ENCODE assay signal across 21 cellular contexts in the genomic region with DNA sequence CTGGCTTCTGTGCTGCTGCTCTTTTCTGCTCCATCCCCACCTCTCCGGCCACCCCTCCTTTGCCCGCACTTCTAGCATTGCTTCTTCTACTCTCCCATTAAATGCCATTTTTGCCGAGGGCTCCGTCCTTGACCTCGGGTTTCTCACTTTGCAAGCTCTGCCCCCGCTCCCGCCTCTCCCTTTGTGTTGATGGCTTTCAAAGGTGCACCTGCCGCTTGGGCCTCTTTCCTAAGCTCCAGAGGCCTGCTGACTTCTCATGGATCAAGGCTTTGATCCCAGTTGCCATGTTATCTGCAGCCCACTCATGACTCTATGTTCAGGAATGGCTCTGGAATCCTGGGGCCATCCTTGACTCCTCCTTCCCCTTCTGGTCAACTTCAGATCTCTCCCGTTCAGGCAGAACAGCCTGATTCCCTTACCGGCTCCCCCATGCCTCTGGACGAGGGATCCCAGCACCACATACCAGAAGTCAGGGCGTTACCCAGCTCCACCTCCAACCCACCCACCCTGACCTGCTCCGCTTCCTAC. TPM values are rescaled to one million over a fixed set of nuclear protein-coding genes. Genes with fewer than 3 reads are reported as not detected.
"Had no signal": no experiment of that assay in that cellular context is flagged by ENCODE, and none has a peak within 500 bp of the region (broad histone marks: within the 10 kb centered on the region; RNA-seq: fewer than 3 reads in every experiment).

No MANE protein-coding gene starts in this region.

- H3K4me1 ChIP-seq: parathyroid adenoma had no signal

- H3K9ac ChIP-seq: parathyroid adenoma had no signal

- H3K4me3 ChIP-seq: coronary artery, heart right ventricle, lung, thyroid gland had no signal

- H3K27me3 ChIP-seq: heart right ventricle, thyroid gland had no signal

- H3K36me3 ChIP-seq: heart right ventricle, thyroid gland had no signal

- ATAC-seq: activated CD4-positive, CD25-positive, alpha-beta regulatory T cell treated with anti-CD3 and anti-CD28 coated beads, Interleukin-2, amount 50 U/mL, for 24 hours; activated CD8-positive, alpha-beta memory T cell treated with anti-CD3 and anti-CD28 coated beads, Interleukin-2, amount 10 ng/mL, durations not matched to agents 7 days and 5 days; activated CD8-positive, alpha-beta T cell treated with anti-CD3 and anti-CD28 coated beads for 36 hours; activated naive CD4-positive, alpha-beta T cell treated with anti-CD3 and anti-CD28 coated beads, Interleukin-2, amount 50 U/mL, for 72 hours; activated T-helper 17 cell treated with anti-CD3 and anti-CD28 coated beads, Interleukin-2, amount 50 U/mL, for 72 hours; heart right ventricle; left lobe of liver; natural killer cell treated with Interleukin-12 subunit alpha and Interleukin-12 subunit beta and Interleukin-15 and Interleukin-18, amount 100 ng/mL, for 72 hours had no signal

- H3K27ac ChIP-seq: coronary artery, epithelial cell of prostate, parathyroid adenoma, thyroid gland, VCaP had no signal

- H3K9me3 ChIP-seq: heart right ventricle, thyroid gland had no signal

- H3K79me2 ChIP-seq: parathyroid adenoma had no signal

- DNase-seq: activated CD4-positive, alpha-beta T cell treated with anti-CD3 and anti-CD28 coated beads, Interleukin-2, amount 10 ng/mL, durations not matched to agents 7 days and 5 days; activated CD8-positive, alpha-beta memory T cell treated with anti-CD3 and anti-CD28 coated beads, Interleukin-2, amount 10 ng/mL, durations not matched to agents 7 days and 5 days; activated CD8-positive, alpha-beta T cell treated with anti-CD3 and anti-CD28 coated beads for 36 hours; activated T-cell treated with anti-CD3 and anti-CD28 coated beads, Interleukin-2, amount 50 U/mL, for 1 hour; cerebellar nuclear complex; heart right ventricle; midbrain; stimulated activated CD4-positive, alpha-beta T cell treated with anti-CD3 and anti-CD28 coated beads, Interleukin-4, amount 100 ng/mL, for 1 hour; stimulated activated naive CD4-positive, alpha-beta T cell; thyroid gland had no signal

- H2AFZ ChIP-seq: parathyroid adenoma had no signal

RNA-seq across cellular contexts. Expression of a gene that starts 54.3 kb away (rescaled TPM):
- total RNA-seq: fibroblast of villous mesenchyme had no signal
